In genomic region chrX:13427441-13428054, GRCh38 we compare ENCODE assay signal across 16 cellular contexts.
DNase-seq lines count a peak whose midpoint lies in the region; ATAC-seq and TF ChIP-seq lines count a peak whose summit lies in the region.
"Had no signal": no experiment of that assay in that cellular context is flagged by ENCODE, and none has a peak within 500 bp of the region (broad histone marks: within the 10 kb centered on the region; RNA-seq: fewer than 3 reads in every experiment).

No MANE protein-coding gene starts in this region.

- H3K4me1 Mint-ChIP-seq in stimulated activated naive CD8-positive, alpha-beta T cell treated with anti-CD3 and anti-CD28 coated beads, Interleukin-15, Interleukin-2, amounts not matched to agents 100 ng/mL and 50 ng/mL, for 24 hours (ENCODE audit: low read depth): peaks cover 27% of the 10 kb centered on the region
- peaks cover 18% of the 10 kb centered on the region for H3K4me1 Mint-ChIP-seq in stimulated activated naive CD8-positive, alpha-beta T cell treated with anti-CD3 and anti-CD28 coated beads, Interleukin-15, amount 100 ng/mL, for 72 hours
- H3K4me1 Mint-ChIP-seq in activated CD8-positive, alpha-beta T cell treated with anti-CD3 and anti-CD28 coated beads, Interleukin-2, amount 10 ng/mL, durations not matched to agents 7 days and 5 days (ENCODE audit: low read depth): peaks cover 15% of the 10 kb centered on the region
- H3K4me1 Mint-ChIP-seq: activated naive CD4-positive, alpha-beta T cell treated with anti-CD3 and anti-CD28 coated beads, Interleukin-2, amount 10 ng/mL, durations not matched to agents 7 days and 5 days had no signal

- no peak for TF ChIP-seq EP300 in suprapubic skin (IDR thresholded peaks at IDR 0.05)

- TF ChIP-seq CTCF in RWPE2 (IDR thresholded peaks at IDR 0.05; ENCODE audit: poor library complexity, severe bottlenecking) (no peak), esophagus squamous epithelium (IDR thresholded peaks at IDR 0.05) (no peak), suprapubic skin (IDR thresholded peaks at IDR 0.05) (no peak)

- H3K27ac ChIP-seq in RWPE2 (ENCODE audit: poor library complexity, severe bottlenecking) (peak overlapping the region; percentile 96), esophagus squamous epithelium (peak overlapping the region in 3 of 4 donors; percentile 21 to 70 (median 38)), suprapubic skin (peak overlapping the region; percentile 24)
- H3K27ac ChIP-seq: stomach, WERI-Rb-1 had no signal

- H3K36me3 Mint-ChIP-seq in stimulated activated naive CD8-positive, alpha-beta T cell treated with anti-CD3 and anti-CD28 coated beads, Interleukin-15, Interleukin-2, amounts not matched to agents 100 ng/mL and 50 ng/mL, for 24 hours (ENCODE audit: low read depth): no peaks in the 10 kb centered on the region
- H3K36me3 Mint-ChIP-seq in activated CD8-positive, alpha-beta T cell treated with anti-CD3 and anti-CD28 coated beads, Interleukin-2, amount 10 ng/mL, durations not matched to agents 7 days and 5 days (ENCODE audit: low read depth): no peaks in the 10 kb centered on the region
- H3K36me3 Mint-ChIP-seq: activated naive CD4-positive, alpha-beta T cell treated with anti-CD3 and anti-CD28 coated beads, Interleukin-2, amount 10 ng/mL, durations not matched to agents 7 days and 5 days had no signal

- H3K27me3 ChIP-seq in RWPE2 (ENCODE audit: insufficient read depth, poor library complexity, severe bottlenecking) (no peaks in the 10 kb centered on the region), esophagus squamous epithelium (no peaks in the 10 kb centered on the region), suprapubic skin (no peaks in the 10 kb centered on the region)
- H3K27me3 ChIP-seq: stomach, uterus had no signal

- H3K36me3 ChIP-seq in RWPE2 (ENCODE audit: low read depth): no peaks in the 10 kb centered on the region
- H3K36me3 ChIP-seq in esophagus squamous epithelium: no peaks in the 10 kb centered on the region
- no peaks in the 10 kb centered on the region for H3K36me3 ChIP-seq in suprapubic skin
- H3K36me3 ChIP-seq: HAP-1, stomach, uterus, WERI-Rb-1 had no signal

- H3K27ac Mint-ChIP-seq in stimulated activated naive CD8-positive, alpha-beta T cell treated with anti-CD3 and anti-CD28 coated beads, Interleukin-15, Interleukin-2, amounts not matched to agents 100 ng/mL and 50 ng/mL, for 24 hours: peak overlapping the region; percentile 40
- no peak overlapping the region for H3K27ac Mint-ChIP-seq in stimulated activated naive CD8-positive, alpha-beta T cell treated with anti-CD3 and anti-CD28 coated beads, Interleukin-15, amount 100 ng/mL, for 72 hours
- H3K27ac Mint-ChIP-seq in activated CD8-positive, alpha-beta T cell treated with anti-CD3 and anti-CD28 coated beads, Interleukin-2, amount 10 ng/mL, durations not matched to agents 7 days and 5 days: no peak overlapping the region
- H3K27ac Mint-ChIP-seq: activated naive CD4-positive, alpha-beta T cell treated with anti-CD3 and anti-CD28 coated beads, Interleukin-2, amount 10 ng/mL, durations not matched to agents 7 days and 5 days had no signal

- H3K9me3 ChIP-seq in RWPE2 (ENCODE audit: severe bottlenecking): no peaks in the 10 kb centered on the region
- H3K9me3 ChIP-seq in esophagus squamous epithelium: no peaks in the 10 kb centered on the region
- H3K9me3 ChIP-seq in suprapubic skin: no peaks in the 10 kb centered on the region
- H3K9me3 ChIP-seq: HAP-1, uterus had no signal

- H3K4me3 Mint-ChIP-seq in stimulated activated naive CD8-positive, alpha-beta T cell treated with anti-CD3 and anti-CD28 coated beads, Interleukin-15, Interleukin-2, amounts not matched to agents 100 ng/mL and 50 ng/mL, for 24 hours: no peak overlapping the region
- H3K4me3 Mint-ChIP-seq in stimulated activated naive CD8-positive, alpha-beta T cell treated with anti-CD3 and anti-CD28 coated beads, Interleukin-15, amount 100 ng/mL, for 72 hours: no peak overlapping the region
- no peak overlapping the region for H3K4me3 Mint-ChIP-seq in activated CD8-positive, alpha-beta T cell treated with anti-CD3 and anti-CD28 coated beads, Interleukin-2, amount 10 ng/mL, durations not matched to agents 7 days and 5 days
- H3K4me3 Mint-ChIP-seq: activated naive CD4-positive, alpha-beta T cell treated with anti-CD3 and anti-CD28 coated beads, Interleukin-2, amount 10 ng/mL, durations not matched to agents 7 days and 5 days had no signal

- DNase-seq in stimulated activated naive CD8-positive, alpha-beta T cell treated with anti-CD3 and anti-CD28 coated beads, Interleukin-15, amount 100 ng/mL, for 72 hours: no peak
- DNase-seq in RWPE2 (ENCODE audit: low spot score) (no peak), esophagus squamous epithelium (lab: John Stamatoyannopoulos, UW) (no peak), suprapubic skin (ENCODE audit: low spot score in 2 of 2) (no peak), left lobe of liver (ENCODE audit: low spot score) (no peak)
- no peak for DNase-seq in activated CD8-positive, alpha-beta T cell treated with anti-CD3 and anti-CD28 coated beads, Interleukin-2, amount 10 ng/mL, durations not matched to agents 7 days and 5 days
- DNase-seq: activated naive CD4-positive, alpha-beta T cell treated with anti-CD3 and anti-CD28 coated beads, Interleukin-2, amount 10 ng/mL, durations not matched to agents 7 days and 5 days; left colon; NCI-H1436; NCI-H510A treated with DMSO at 0.1 percent for 48 hours; stomach; uterus; WERI-Rb-1 had no signal

- no peaks in the 10 kb centered on the region for H3K9me3 Mint-ChIP-seq in stimulated activated naive CD8-positive, alpha-beta T cell treated with anti-CD3 and anti-CD28 coated beads, Interleukin-15, Interleukin-2, amounts not matched to agents 100 ng/mL and 50 ng/mL, for 24 hours
- H3K9me3 Mint-ChIP-seq in stimulated activated naive CD8-positive, alpha-beta T cell treated with anti-CD3 and anti-CD28 coated beads, Interleukin-15, amount 100 ng/mL, for 72 hours: no peaks in the 10 kb centered on the region
- H3K9me3 Mint-ChIP-seq in activated CD8-positive, alpha-beta T cell treated with anti-CD3 and anti-CD28 coated beads, Interleukin-2, amount 10 ng/mL, durations not matched to agents 7 days and 5 days (ENCODE audit: insufficient read depth): no peaks in the 10 kb centered on the region
- H3K9me3 Mint-ChIP-seq: activated naive CD4-positive, alpha-beta T cell treated with anti-CD3 and anti-CD28 coated beads, Interleukin-2, amount 10 ng/mL, durations not matched to agents 7 days and 5 days had no signal

- intact Hi-C loops in esophagus squamous epithelium (cut with DNase I): no loop called here

- TF ChIP-seq POLR2A in esophagus squamous epithelium (IDR thresholded peaks at IDR 0.05) (no peak), suprapubic skin (IDR thresholded peaks at IDR 0.05) (no peak)

- no peak overlapping the region for H3K4me3 ChIP-seq in RWPE2 (ENCODE audit: severe bottlenecking)
- no peak overlapping the region for H3K4me3 ChIP-seq in esophagus squamous epithelium
- no peak overlapping the region for H3K4me3 ChIP-seq in suprapubic skin
- H3K4me3 ChIP-seq: HAP-1, stomach, uterus had no signal

- H3K4me1 ChIP-seq in RWPE2 (ENCODE audit: insufficient read depth, poor library complexity, severe bottlenecking): peaks cover 28% of the 10 kb centered on the region
- peaks cover 0 to 23% (median 9%) of the 10 kb centered on the region in 3 donors for H3K4me1 ChIP-seq in esophagus squamous epithelium
- H3K4me1 ChIP-seq in suprapubic skin: peaks cover under 1% of the 10 kb centered on the region
- H3K4me1 ChIP-seq: stomach, uterus had no signal

- WGBS in esophagus squamous epithelium, 2 donors: 53 to 57% methylated on average over 5 of the region's 5 CpGs
- WGBS in suprapubic skin: 69% methylated on average over 5 of the region's 5 CpGs

- ATAC-seq in stimulated activated naive CD8-positive, alpha-beta T cell treated with anti-CD3 and anti-CD28 coated beads, Interleukin-15, amount 100 ng/mL, for 72 hours: no peak
- peak; percentile 15; the same call in 2 of the 3 replicates for ATAC-seq in RWPE2 (ENCODE audit: low read depth)
- ATAC-seq in left lobe of liver: no peak
- no peak for ATAC-seq in activated CD8-positive, alpha-beta T cell treated with anti-CD3 and anti-CD28 coated beads, Interleukin-2, amount 10 ng/mL, durations not matched to agents 7 days and 5 days
- ATAC-seq in HG03196 (IDR thresholded peaks at IDR 0.05; ENCODE audit: unreplicated experiment): no peak
- ATAC-seq: left colon had no signal

- no peaks in the 10 kb centered on the region for H3K27me3 Mint-ChIP-seq in stimulated activated naive CD8-positive, alpha-beta T cell treated with anti-CD3 and anti-CD28 coated beads, Interleukin-15, Interleukin-2, amounts not matched to agents 100 ng/mL and 50 ng/mL, for 24 hours
- H3K27me3 Mint-ChIP-seq in stimulated activated naive CD8-positive, alpha-beta T cell treated with anti-CD3 and anti-CD28 coated beads, Interleukin-15, amount 100 ng/mL, for 72 hours: no peaks in the 10 kb centered on the region
- no peaks in the 10 kb centered on the region for H3K27me3 Mint-ChIP-seq in activated CD8-positive, alpha-beta T cell treated with anti-CD3 and anti-CD28 coated beads, Interleukin-2, amount 10 ng/mL, durations not matched to agents 7 days and 5 days (ENCODE audit: low read depth)
- H3K27me3 Mint-ChIP-seq: activated naive CD4-positive, alpha-beta T cell treated with anti-CD3 and anti-CD28 coated beads, Interleukin-2, amount 10 ng/mL, durations not matched to agents 7 days and 5 days had no signal

- POLR2A ChIA-PET in activated CD8-positive, alpha-beta T cell treated with anti-CD3 and anti-CD28 coated beads, Interleukin-2, amount 10 ng/mL, durations not matched to agents 7 days and 5 days (lab: Charles Lee): no interaction called here

- CTCF ChIA-PET in activated CD8-positive, alpha-beta T cell treated with anti-CD3 and anti-CD28 coated beads, Interleukin-2, amount 10 ng/mL, durations not matched to agents 7 days and 5 days (lab: Charles Lee): no interaction called here

Comparison
In these comparisons a context has a peak if more than half of its experiments do, and no peak if none do; other contexts are left out.
1. H3K27ac ChIP-seq: peak in every context shown above with its lines; median percentile 96 in RWPE2; 38 in esophagus squamous epithelium; 24 in suprapubic skin.